In the genomic region with DNA sequence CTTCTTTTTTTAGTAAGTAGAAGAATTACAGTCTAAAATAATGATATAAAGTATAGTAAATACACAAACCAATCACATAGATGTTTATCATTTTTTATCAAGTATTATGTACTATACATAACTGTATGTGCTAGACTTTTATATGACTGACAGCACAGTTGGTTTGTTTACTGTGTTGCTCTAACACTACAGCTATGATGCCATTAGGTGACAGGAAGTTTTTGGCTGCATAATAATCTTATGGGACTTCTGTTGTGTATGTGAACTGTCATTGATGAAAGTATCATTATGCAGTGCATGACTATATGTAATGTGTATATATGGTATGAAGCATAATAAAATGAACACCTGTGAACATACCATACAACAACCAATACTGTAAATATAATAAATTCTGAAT, we compare ENCODE assay signal across 25 cellular contexts.
"Had no signal": no experiment of that assay in that cellular context is flagged by ENCODE, and none has a peak within 500 bp of the region (broad histone marks: within the 10 kb centered on the region; RNA-seq: fewer than 3 reads in every experiment).

No MANE protein-coding gene starts in this region.

- H3K9me3 Mint-ChIP-seq: IgD-negative memory B cell had no signal

- H3K4me3 ChIP-seq: K562, SJSA1, SK-N-MC had no signal

- H3K4me1 ChIP-seq: SJSA1 had no signal

- DNase-seq: Kasumi-1, MM.1S, NCI-H1092 treated with DMSO at 0.1 percent for 48 hours, NCI-H1436, NCI-H187, NCI-H2029, NCI-H2081 treated with DMSO at 0.1 percent for 48 hours, NCI-H2171, NCI-H226, NCI-H446, NCI-H510A, NCI-H524 treated with DMSO at 0.1 percent for 48 hours, NCI-H69, NCI-H774, Right ventricle myocardium superior, RPMI8226, SIG-M5 had no signal

- H3K27ac ChIP-seq: HL-60, KMS-11, SJSA1, SK-N-MC had no signal

- FAIRE-seq: HTR-8/SVneo, K562, RCC 7860 had no signal

- ATAC-seq: K562 had no signal

- H3K9ac ChIP-seq: KMS-11 had no signal

- H3K36me3 Mint-ChIP-seq: IgD-negative memory B cell had no signal

- H3K27me3 Mint-ChIP-seq: IgD-negative memory B cell had no signal

- H3K4me2 ChIP-seq: KMS-11 had no signal

- H3K27me3 ChIP-seq: SJSA1 had no signal

- H3K9me3 ChIP-seq: SJSA1 had no signal
